24 cellular contexts compared by ENCODE assay signal in the genomic region with DNA sequence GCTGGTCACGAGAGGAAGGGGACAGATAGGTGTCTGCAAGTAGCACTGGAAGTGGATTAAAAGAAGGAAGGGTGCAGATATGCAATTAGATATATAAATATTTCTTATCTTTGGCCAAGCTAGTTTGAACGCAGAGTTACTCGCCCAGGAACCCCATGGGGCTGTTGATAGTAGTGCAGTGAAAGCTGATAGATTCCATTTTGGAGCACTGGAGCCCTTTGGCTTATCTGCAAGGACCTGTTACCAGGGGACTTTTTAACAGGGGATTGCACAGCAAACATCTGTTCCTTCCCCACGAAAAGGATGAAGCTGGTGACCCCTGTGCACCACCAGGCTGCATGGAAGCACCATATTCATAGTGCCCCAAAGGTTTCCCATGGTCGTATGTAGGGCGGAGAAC.
DNase-seq lines count a peak whose midpoint lies in the region; ATAC-seq, FAIRE-seq and TF ChIP-seq lines count a peak whose summit lies in the region.
"Had no signal": no experiment of that assay in that cellular context is flagged by ENCODE, and none has a peak within 500 bp of the region (broad histone marks: within the 10 kb centered on the region; RNA-seq: fewer than 3 reads in every experiment).

No MANE protein-coding gene starts in this region.

- TF ChIP-seq POLR2A in HepG2 (IDR thresholded peaks at IDR 0.05; ENCODE audit: insufficient read depth in 1 of 2, low read depth in 2 of 2, low read length in 2 of 2) (no peak), right lobe of liver (IDR thresholded peaks at IDR 0.05) (no peak)

- BruUV-seq in HepG2 (replicated peaks; lab: Mats Ljungman, UMichigan), result no TSS peak

- no peaks in the 10 kb centered on the region for H3K36me3 ChIP-seq in HepG2 (replicated peaks in 1 of 2; ENCODE audit: control insufficient read depth in 1 of 2, insufficient read depth in 2 of 2, low read length in 2 of 2)
- H3K36me3 ChIP-seq in right lobe of liver, result no peaks in the 10 kb centered on the region
- H3K36me3 ChIP-seq: BE2C; BLaER1 treated with 17β-estradiol and CSF1 and Interleukin-3, amounts not matched to agents 10 nM and 100 nM; HAP-1 had no signal

- TF ChIP-seq CTCF in HepG2 (CRISPR knock-in tag; IDR thresholded peaks at IDR 0.05), result no peak
- no peak for TF ChIP-seq CTCF in right lobe of liver (IDR thresholded peaks at IDR 0.05)
- TF ChIP-seq CTCF in WTC11 (IDR thresholded peaks at IDR 0.05), result no peak
- no peak for TF ChIP-seq CTCF in glutamatergic neuron (IDR thresholded peaks at IDR 0.05; ENCODE audit: partially characterized antibody, unreplicated experiment)

- no peak for DNase-seq in HepG2 (ENCODE audit: low spot score)
- no peak for DNase-seq in right lobe of liver
- DNase-seq in WTC11 (ENCODE audit: low spot score), result no peak
- no peak for DNase-seq in glutamatergic neuron
- no peak for DNase-seq in stimulated activated CD4-positive, alpha-beta T cell treated with anti-CD3 and anti-CD28 coated beads, Interleukin-4, amount 100 ng/mL, for 4 hours
- no peak for DNase-seq in HCEC 1CT
- DNase-seq: 8988T; ACHN; AML-193; BE2C; CD4-positive, alpha-beta T cell; CD8-positive, alpha-beta memory T cell; DMS53; DMS79 treated with DMSO at 0.1 percent for 48 hours; GF-D8; GM23248 had no signal

- H3K79me2 ChIP-seq in HepG2 (ENCODE audit: insufficient read depth, low read length), result no peaks in the 10 kb centered on the region

- peak overlapping the region; percentile 64 for H3K27ac Mint-ChIP-seq in WTC11
- peak overlapping the region; percentile 41 for H3K27ac Mint-ChIP-seq in glutamatergic neuron (ENCODE audit: unreplicated experiment)
- H3K27ac Mint-ChIP-seq: CD4-positive, alpha-beta T cell had no signal

- H3K4me1 Mint-ChIP-seq in WTC11 (peaks cover 48% of the 10 kb centered on the region), glutamatergic neuron (ENCODE audit: low read depth, unreplicated experiment) (peaks cover 24% of the 10 kb centered on the region)
- H3K4me1 Mint-ChIP-seq: CD14-positive monocyte; CD8-positive, alpha-beta memory T cell had no signal

- H2AFZ ChIP-seq in HepG2 (ENCODE audit: low read length), result no peak overlapping the region
- H2AFZ ChIP-seq: GM23248 had no signal

- H3K4me1 ChIP-seq in HepG2 (ENCODE audit: insufficient read depth, low read length) (no peaks in the 10 kb centered on the region), right lobe of liver (no peaks in the 10 kb centered on the region)
- H3K4me1 ChIP-seq: A549; BE2C; BLaER1 treated with 17β-estradiol and CSF1 and Interleukin-3, amounts not matched to agents 10 nM and 100 nM; HAP-1 had no signal

- peaks cover 21% of the 10 kb centered on the region for H3K9me3 Mint-ChIP-seq in WTC11
- peaks cover 11% of the 10 kb centered on the region for H3K9me3 Mint-ChIP-seq in glutamatergic neuron (ENCODE audit: unreplicated experiment)
- H3K9me3 Mint-ChIP-seq: CD4-positive, alpha-beta T cell had no signal

- H4K20me1 ChIP-seq in HepG2 (ENCODE audit: insufficient read depth, low read length), result no peaks in the 10 kb centered on the region
- H4K20me1 ChIP-seq: BLaER1 treated with 17β-estradiol and CSF1 and Interleukin-3, amounts not matched to agents 10 nM and 100 nM had no signal

- peak; percentile 32; the same call in 1 of the 3 replicates for ATAC-seq in HepG2
- ATAC-seq in right lobe of liver, result no peak
- ATAC-seq in WTC11, result peak; percentile 31
- no peak for ATAC-seq in GM18867 (IDR thresholded peaks at IDR 0.05; ENCODE audit: unreplicated experiment)
- ATAC-seq: A549 had no signal

- intact Hi-C loops in HepG2 (cut with micrococcal nuclease; ENCODE audit: unreplicated experiment) (no loop called here), right lobe of liver (cut with DNase I) (no loop called here)

- in situ Hi-C loops in HepG2 (cut with HindIII; ENCODE audit: extremely low pct_ligation_motif_present, low pct_unique_long_range_greater_than_20kb), result no loop called here

- H3K27ac ChIP-seq in HepG2 (ENCODE audit: extremely low read length, insufficient read depth, low read length) (no peak overlapping the region), right lobe of liver (no peak overlapping the region)
- H3K27ac ChIP-seq: A549; BLaER1 treated with 17β-estradiol and CSF1 and Interleukin-3, amounts not matched to agents 10 nM and 100 nM; GM23248 had no signal

- CTCF ChIA-PET in HepG2 (lab: Yijun Ruan, JAX; ENCODE audit: low intra/inter-chr PET ratio, low total read pairs), result no interaction called here
- CTCF ChIA-PET in WTC11 (lab: Charles Lee), result interaction anchor here (0.6 to 2.3 kb wide), 6 partner anchors 10 to 222 kb away, joined by 3 to 10 read pairs (median 4); no protein-coding TSS in a partner anchor

- no peaks in the 10 kb centered on the region for H3K27me3 ChIP-seq in HepG2 (ENCODE audit: control insufficient read depth in 1 of 2, insufficient read depth in 2 of 2, low read length in 2 of 2)
- no peaks in the 10 kb centered on the region for H3K27me3 ChIP-seq in right lobe of liver
- H3K27me3 ChIP-seq: BE2C; BLaER1 treated with 17β-estradiol and CSF1 and Interleukin-3, amounts not matched to agents 10 nM and 100 nM had no signal

- no peak overlapping the region for H3K4me2 ChIP-seq in HepG2 (ENCODE audit: low read depth, low read length)
- H3K4me2 ChIP-seq: A549; BLaER1 treated with 17β-estradiol and CSF1 and Interleukin-3, amounts not matched to agents 10 nM and 100 nM had no signal

- no peaks in the 10 kb centered on the region for H3K27me3 Mint-ChIP-seq in WTC11 (ENCODE audit: low read depth)
- H3K27me3 Mint-ChIP-seq in glutamatergic neuron (ENCODE audit: unreplicated experiment), result peaks cover 7% of the 10 kb centered on the region
- H3K27me3 Mint-ChIP-seq: CD8-positive, alpha-beta memory T cell had no signal

- H3K9me3 ChIP-seq in HepG2 (ENCODE audit: low read length) (no peaks in the 10 kb centered on the region), right lobe of liver (no peaks in the 10 kb centered on the region)
- H3K9me3 ChIP-seq: A549, BE2C, HAP-1 had no signal

- POLR2A ChIA-PET in HepG2 (lab: Yijun Ruan, JAX) (no interaction called here), WTC11 (lab: Charles Lee) (interaction anchor here (0.5 kb wide), 1 partner anchor 68 kb away, joined by 5 read pairs; no protein-coding TSS in a partner anchor)

- FAIRE-seq in HepG2 (lab: Jason Lieb, UNC), result no peak
- FAIRE-seq: A549, GM12891, GM18507, H54 had no signal

- H3K9ac ChIP-seq in HepG2 (ENCODE audit: insufficient read depth, low read depth, low read length), result no peak overlapping the region
- H3K9ac ChIP-seq: BLaER1 treated with 17β-estradiol and CSF1 and Interleukin-3, amounts not matched to agents 10 nM and 100 nM; GM23248 had no signal

- TF ChIP-seq EP300 in HepG2 (IDR thresholded peaks at IDR 0.05; ENCODE audit: low read depth in 2 of 2, low read length in 2 of 2) (no peak), HepG2 (CRISPR knock-in tag; IDR thresholded peaks at IDR 0.05; ENCODE audit: borderline replicate concordance) (no peak)

- H3K4me3 ChIP-seq in HepG2 (replicated peaks in 1 of 3; ENCODE audit: insufficient read depth in 1 of 3, low read depth in 2 of 3, low read length in 3 of 3), result no peak overlapping the region
- H3K4me3 ChIP-seq in right lobe of liver, result no peak overlapping the region
- H3K4me3 ChIP-seq: A549; BLaER1 treated with 17β-estradiol and CSF1 and Interleukin-3, amounts not matched to agents 10 nM and 100 nM; GM23248; HAP-1 had no signal

- TF ChIP-seq RAD21 in HepG2 (CRISPR knock-in tag; IDR thresholded peaks at IDR 0.05), result no peak

- H3K4me3 Mint-ChIP-seq in WTC11 (no peak overlapping the region), glutamatergic neuron (ENCODE audit: unreplicated experiment) (peak overlapping the region; percentile 15)
- H3K4me3 Mint-ChIP-seq: CD14-positive monocyte; CD4-positive, alpha-beta T cell; CD8-positive, alpha-beta memory T cell had no signal

- 39% methylated on average over 6 of the region's 6 CpGs for WGBS in HepG2 (ENCODE audit: low lambda C conversion rate)
- WGBS in right lobe of liver (ENCODE audit: insufficient coverage, low coverage, low lambda C conversion rate, missing lambda C conversion rate), result 41% methylated on average over 4 of the region's 6 CpGs

- H3K36me3 Mint-ChIP-seq in WTC11 (peaks cover 18% of the 10 kb centered on the region), glutamatergic neuron (ENCODE audit: unreplicated experiment) (peaks cover 11% of the 10 kb centered on the region)
- H3K36me3 Mint-ChIP-seq: CD14-positive monocyte; CD8-positive, alpha-beta memory T cell had no signal

TF ChIP-seq in HepG2, 621 proteins besides CTCF, POLR2A, EP300 and RAD21 (continues in another document):
- TF ChIP-seq ZNF7 (CRISPR knock-in tag; IDR thresholded peaks at IDR 0.05) (no peak), ZNF709 (CRISPR knock-in tag; IDR thresholded peaks at IDR 0.05) (no peak), FOSL1 (CRISPR knock-in tag; IDR thresholded peaks at IDR 0.05; ENCODE audit: borderline replicate concordance) (no peak)
- TF ChIP-seq, protein P1, sequence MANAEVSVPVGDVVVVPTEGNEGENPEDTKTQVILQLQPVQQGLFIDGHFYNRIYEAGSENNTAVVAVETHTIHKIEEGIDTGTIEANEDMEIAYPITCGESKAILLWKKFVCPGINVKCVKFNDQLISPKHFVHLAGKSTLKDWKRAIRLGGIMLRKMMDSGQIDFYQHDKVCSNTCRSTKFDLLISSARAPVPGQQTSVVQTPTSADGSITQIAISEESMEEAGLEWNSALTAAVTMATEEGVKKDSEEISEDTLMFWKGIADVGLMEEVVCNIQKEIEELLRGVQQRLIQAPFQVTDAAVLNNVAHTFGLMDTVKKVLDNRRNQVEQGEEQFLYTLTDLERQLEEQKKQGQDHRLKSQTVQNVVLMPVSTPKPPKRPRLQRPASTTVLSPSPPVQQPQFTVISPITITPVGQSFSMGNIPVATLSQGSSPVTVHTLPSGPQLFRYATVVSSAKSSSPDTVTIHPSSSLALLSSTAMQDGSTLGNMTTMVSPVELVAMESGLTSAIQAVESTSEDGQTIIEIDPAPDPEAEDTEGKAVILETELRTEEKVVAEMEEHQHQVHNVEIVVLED (CRISPR knock-in tag; IDR thresholded peaks at IDR 0.05; ENCODE audit: borderline replicate concordance), result no peak

TF ChIP-seq in WTC11, 78 proteins besides CTCF, POLR2A, EP300 and RAD21:
- no peak for TF ChIP-seq JAZF1 (CRISPR knock-in tag; IDR thresholded peaks at IDR 0.05)

Comparison
In these comparisons a context has a peak if more than half of its experiments do, and no peak if none do; other contexts are left out.
1. ATAC-seq: peak in HepG2 (single experiment) and WTC11 (single experiment); none in right lobe of liver (0 of 4) and GM18867 (single experiment).